Comparison of ENCODE assay signal across 2 cellular contexts in genomic region chr19:2731181-2732117, GRCh38.
TF ChIP-seq lines count a peak whose summit lies in the region.

No MANE protein-coding gene starts in this region.

TF ChIP-seq in SK-N-SH, 30 proteins besides CTCF, POLR2A, EP300 and RAD21 (continued from another document):
- no peak for TF ChIP-seq USF1 (IDR thresholded peaks at IDR 0.05; ENCODE audit: borderline replicate concordance, low read depth)
- no peak for TF ChIP-seq NRF1 (IDR thresholded peaks at IDR 0.05; ENCODE audit: low read depth, low read length)
- no peak for TF ChIP-seq MEF2A (IDR thresholded peaks at IDR 0.05; ENCODE audit: borderline replicate concordance, low read depth)
- no peak for TF ChIP-seq CHD2 (IDR thresholded peaks at IDR 0.05; ENCODE audit: low read length, partially characterized antibody)
- no peak for TF ChIP-seq FOXJ3 (CRISPR knock-in tag; IDR thresholded peaks at IDR 0.05)
- no peak for TF ChIP-seq ELF1 (IDR thresholded peaks at IDR 0.05)
- TF ChIP-seq NFIC (IDR thresholded peaks at IDR 0.05; ENCODE audit: borderline replicate concordance), result no peak
- TF ChIP-seq FOSL2 (IDR thresholded peaks at IDR 0.05; ENCODE audit: borderline replicate concordance, low read depth), result no peak
- no peak for TF ChIP-seq RXRA (IDR thresholded peaks at IDR 0.05; ENCODE audit: borderline replicate concordance, low read depth)
- no peak for TF ChIP-seq FOXM1 (IDR thresholded peaks at IDR 0.05; ENCODE audit: low read depth)
- no peak for TF ChIP-seq JUND (IDR thresholded peaks at IDR 0.05)
- no peak for TF ChIP-seq SIN3A (IDR thresholded peaks at IDR 0.05; ENCODE audit: borderline replicate concordance, low read depth, low read length)
- TF ChIP-seq REST (IDR thresholded peaks at IDR 0.05; ENCODE audit: low read depth, low read length), result no peak
- no peak for TF ChIP-seq USF2 (IDR thresholded peaks at IDR 0.05; ENCODE audit: borderline replicate concordance, low read depth, low read length)
- TF ChIP-seq EZH2phosphoT487 (IDR thresholded peaks at IDR 0.05; ENCODE audit: borderline replicate concordance, low read depth), result no peak

TF ChIP-seq in SK-N-SH treated with all-trans-retinoic acid at 6 μM for 48 hours, 23 proteins besides CTCF, POLR2A, EP300 and RAD21 (continued from another document):
- TF ChIP-seq POU6F1 (CRISPR knock-in tag; IDR thresholded peaks at IDR 0.05; ENCODE audit: borderline replicate concordance, low read depth), result no peak
- TF ChIP-seq TCF4 (CRISPR knock-in tag; IDR thresholded peaks at IDR 0.05; ENCODE audit: borderline replicate concordance), result no peak
- no peak for TF ChIP-seq GLIS3 (CRISPR knock-in tag; IDR thresholded peaks at IDR 0.05)
- TF ChIP-seq TOX (CRISPR knock-in tag; IDR thresholded peaks at IDR 0.05; ENCODE audit: borderline replicate concordance), result no peak
- TF ChIP-seq ZNF8 (CRISPR knock-in tag; IDR thresholded peaks at IDR 0.05), result no peak
